In genomic region chr1:160084771-160085321, GRCh38 we compare ENCODE assay signal across 12 cellular contexts. TPM values are rescaled to one million over a fixed set of nuclear protein-coding genes. Genes with fewer than 3 reads are reported as not detected.
DNase-seq lines count a peak whose midpoint lies in the region; ATAC-seq and TF ChIP-seq lines count a peak whose summit lies in the region.
"Had no signal": no experiment of that assay in that cellular context is flagged by ENCODE, and none has a peak within 500 bp of the region (broad histone marks: within the 10 kb centered on the region; RNA-seq: fewer than 3 reads in every experiment).

No MANE protein-coding gene starts in this region.

- peak overlapping the region in 6 of 10 donors; percentile 10 to 80 (median 75) for H3K4me3 Mint-ChIP-seq in naive thymus-derived CD8-positive, alpha-beta T cell
- no peak overlapping the region for H3K4me3 Mint-ChIP-seq in nephron progenitor cell

- H3K27me3 ChIP-seq in ascending aorta (no peaks in the 10 kb centered on the region), aorta (ENCODE audit: control insufficient read depth in 1 of 2, insufficient read depth in 2 of 2, low read length in 1 of 2) (no peaks in the 10 kb centered on the region)

- H3K4me1 Mint-ChIP-seq in naive thymus-derived CD8-positive, alpha-beta T cell = peaks cover 16 to 28% (median 19%) of the 10 kb centered on the region in 4 donors
- H3K4me1 Mint-ChIP-seq in nephron progenitor cell = peaks cover 6% of the 10 kb centered on the region

- intact Hi-C loops in ascending aorta (cut with DNase I) = loop anchor here (5.0 kb wide), 3 partner anchors 38 to 167 kb away; partner anchors contain the start of gene PIGM
- intact Hi-C loops in aorta (cut with DNase I) = loop anchor here in 1 of 2 donors (5.0 kb wide), 1 partner anchor 38 kb away; no protein-coding TSS in a partner anchor

- TF ChIP-seq CTCF in ascending aorta (IDR thresholded peaks at IDR 0.05) (no peak), coronary artery (IDR thresholded peaks at IDR 0.05) (no peak), nephron progenitor cell (IDR thresholded peaks at IDR 0.05) (no peak)

- no peaks in the 10 kb centered on the region for H3K9me3 Mint-ChIP-seq in naive thymus-derived CD8-positive, alpha-beta T cell
- H3K9me3 Mint-ChIP-seq in nephron progenitor cell = no peaks in the 10 kb centered on the region
- H3K9me3 Mint-ChIP-seq: H9 had no signal

- DNase-seq in ascending aorta (ENCODE audit: low spot score in 2 of 2) = peak in 1 of 2 donors; percentile 85
- DNase-seq in coronary artery (ENCODE audit: low spot score) = no peak
- peak in 1 of 10 donors; percentile 60 for DNase-seq in naive thymus-derived CD8-positive, alpha-beta T cell
- DNase-seq in aorta = peak; percentile 76 to 87
- no peak for DNase-seq in NCI-H526 (lab: John Stamatoyannopoulos, UW)
- no peak for DNase-seq in islet precursor cell
- DNase-seq in nephron progenitor cell = no peak
- DNase-seq: NCI-H1417 treated with DMSO at 0.1 percent for 48 hours had no signal

- POLR2A ChIA-PET in naive thymus-derived CD8-positive, alpha-beta T cell (lab: Charles Lee) = interaction anchor here (1.0 to 4.1 kb wide), 6 partner anchors 12 to 207 kb away, joined by 3 to 49 read pairs (median 5); partner anchors contain the start of genes DCAF8 and IGSF8

- ATAC-seq in naive thymus-derived CD8-positive, alpha-beta T cell = no peak
- ATAC-seq in aorta (ENCODE audit: low FRiP score) = peak; percentile 66

- peak overlapping the region in 2 of 10 donors; percentile 59 to 80 for H3K27ac Mint-ChIP-seq in naive thymus-derived CD8-positive, alpha-beta T cell
- H3K27ac Mint-ChIP-seq in nephron progenitor cell = no peak overlapping the region

- 16 to 23% methylated on average over 30 of the region's 30 CpGs for WGBS in aorta, 2 donors

- H3K4me3 ChIP-seq in ascending aorta (peak overlapping the region in 1 of 2 donors; percentile 26), coronary artery (peak overlapping the region; percentile 48), aorta (ENCODE audit: low read length in 2 of 2) (no peak overlapping the region)

- H3K9me3 ChIP-seq in ascending aorta (no peaks in the 10 kb centered on the region), aorta (ENCODE audit: control insufficient read depth, low read length) (no peaks in the 10 kb centered on the region)

- H3K4me1 ChIP-seq in ascending aorta (peaks cover 7 to 27% of the 10 kb centered on the region in 2 donors), aorta (ENCODE audit: control insufficient read depth in 1 of 2, insufficient read depth in 2 of 2, low read length in 2 of 2) (peaks cover 0 to 3% of the 10 kb centered on the region in 2 donors)

- H3K36me3 ChIP-seq in ascending aorta = peaks cover 3 to 17% of the 10 kb centered on the region in 2 donors
- H3K36me3 ChIP-seq in aorta (ENCODE audit: control insufficient read depth in 1 of 2, insufficient read depth in 2 of 2, low read length in 1 of 2) = no peaks in the 10 kb centered on the region

- H3K27ac ChIP-seq in ascending aorta = peak overlapping the region; percentile 82 to 84
- H3K27ac ChIP-seq in coronary artery = peak overlapping the region; percentile 81 to 87
- H3K27ac ChIP-seq in aorta (ENCODE audit: low read depth in 1 of 2, low read length in 2 of 2) = no peak overlapping the region
- H3K27ac ChIP-seq: RWPE1 had no signal

- peaks cover 0 to 34% (median 10%) of the 10 kb centered on the region in 3 donors for H3K36me3 Mint-ChIP-seq in naive thymus-derived CD8-positive, alpha-beta T cell
- H3K36me3 Mint-ChIP-seq in nephron progenitor cell (ENCODE audit: low read depth) = no peaks in the 10 kb centered on the region

- peaks cover 14 to 31% (median 25%) of the 10 kb centered on the region in 5 donors for H3K27me3 Mint-ChIP-seq in naive thymus-derived CD8-positive, alpha-beta T cell
- peaks cover 80% of the 10 kb centered on the region for H3K27me3 Mint-ChIP-seq in nephron progenitor cell (ENCODE audit: low read depth, poor library complexity)

RNA-seq across cellular contexts. Expression of gene KCNJ9, which starts 3.5 kb away (rescaled TPM):
- total RNA-seq in ascending aorta (1.2 TPM), aorta (not detected)
- not detected for total RNA-seq in naive thymus-derived CD8-positive, alpha-beta T cell
- polyA plus RNA-seq in naive thymus-derived CD8-positive, alpha-beta T cell = under 1 TPM; 0.03 to 0.20 (median 0.10) TPM
- polyA plus RNA-seq in aorta = not detected
- total RNA-seq: HT-29, M059J had no signal

RNA-seq across cellular contexts. Expression of gene IGSF8, which starts 13.6 kb away (rescaled TPM):
- total RNA-seq in ascending aorta (37.9 TPM), aorta (10 to 100 TPM; 29.5 to 33.5 TPM)
- 10 to 100 TPM; 67.9 to 71.5 TPM for total RNA-seq in naive thymus-derived CD8-positive, alpha-beta T cell
- polyA plus RNA-seq in naive thymus-derived CD8-positive, alpha-beta T cell = 10 to 100 TPM; 40.2 to 74.5 (median 56.9) TPM
- polyA plus RNA-seq in aorta = 10 to 100 TPM; 10.5 to 48.0 TPM

RNA-seq across cellular contexts. Expression of gene KCNJ10, which starts 14.9 kb away (rescaled TPM):
- not detected for total RNA-seq in ascending aorta
- not detected for total RNA-seq in naive thymus-derived CD8-positive, alpha-beta T cell
- under 1 TPM in 1 of 3 donors, not detected in 2; 0.29 TPM for polyA plus RNA-seq in naive thymus-derived CD8-positive, alpha-beta T cell
- total RNA-seq in aorta = under 1 TPM; 0.10 to 0.24 TPM
- under 1 TPM in 1 of 2 donors, not detected in 1; 0.63 TPM for polyA plus RNA-seq in aorta
- total RNA-seq: HT-29, M059J had no signal

RNA-seq across cellular contexts. Expression of gene ATP1A2, which starts 30.7 kb away (rescaled TPM):
- total RNA-seq in ascending aorta (316 TPM), aorta (10 to 100 TPM; 24.8 to 27.7 TPM)
- total RNA-seq in naive thymus-derived CD8-positive, alpha-beta T cell = not detected
- not detected for polyA plus RNA-seq in naive thymus-derived CD8-positive, alpha-beta T cell
- 10 to 100 TPM; 15.3 to 26.9 TPM for polyA plus RNA-seq in aorta
- total RNA-seq: HT-29, M059J had no signal

RNA-seq across cellular contexts. Expression of gene PIGM, which starts 53.1 kb away (rescaled TPM):
- total RNA-seq in ascending aorta = 6.1 TPM
- total RNA-seq in naive thymus-derived CD8-positive, alpha-beta T cell = 1 to 10 TPM; 9.6 to 9.7 TPM
- polyA plus RNA-seq in naive thymus-derived CD8-positive, alpha-beta T cell = 1 to 10 TPM; 3.3 to 4.0 (median 3.8) TPM
- 1 to 10 TPM; 5.3 to 6.7 TPM for total RNA-seq in aorta
- 1 to 10 TPM; 1.3 to 3.6 TPM for polyA plus RNA-seq in aorta

Comparison
In these comparisons a context has a peak if more than half of its experiments do, and no peak if none do; other contexts are left out.
1. DNase-seq: peak in aorta (2 of 2); none in coronary artery (single experiment), NCI-H526 (0 of 2), islet precursor cell (single experiment) and nephron progenitor cell (single experiment).
2. H3K27ac ChIP-seq: peak in ascending aorta (2 of 2) and coronary artery (2 of 2); none in aorta (0 of 2).